Comparison of ENCODE assay signal across 8 cellular contexts in the genomic region with DNA sequence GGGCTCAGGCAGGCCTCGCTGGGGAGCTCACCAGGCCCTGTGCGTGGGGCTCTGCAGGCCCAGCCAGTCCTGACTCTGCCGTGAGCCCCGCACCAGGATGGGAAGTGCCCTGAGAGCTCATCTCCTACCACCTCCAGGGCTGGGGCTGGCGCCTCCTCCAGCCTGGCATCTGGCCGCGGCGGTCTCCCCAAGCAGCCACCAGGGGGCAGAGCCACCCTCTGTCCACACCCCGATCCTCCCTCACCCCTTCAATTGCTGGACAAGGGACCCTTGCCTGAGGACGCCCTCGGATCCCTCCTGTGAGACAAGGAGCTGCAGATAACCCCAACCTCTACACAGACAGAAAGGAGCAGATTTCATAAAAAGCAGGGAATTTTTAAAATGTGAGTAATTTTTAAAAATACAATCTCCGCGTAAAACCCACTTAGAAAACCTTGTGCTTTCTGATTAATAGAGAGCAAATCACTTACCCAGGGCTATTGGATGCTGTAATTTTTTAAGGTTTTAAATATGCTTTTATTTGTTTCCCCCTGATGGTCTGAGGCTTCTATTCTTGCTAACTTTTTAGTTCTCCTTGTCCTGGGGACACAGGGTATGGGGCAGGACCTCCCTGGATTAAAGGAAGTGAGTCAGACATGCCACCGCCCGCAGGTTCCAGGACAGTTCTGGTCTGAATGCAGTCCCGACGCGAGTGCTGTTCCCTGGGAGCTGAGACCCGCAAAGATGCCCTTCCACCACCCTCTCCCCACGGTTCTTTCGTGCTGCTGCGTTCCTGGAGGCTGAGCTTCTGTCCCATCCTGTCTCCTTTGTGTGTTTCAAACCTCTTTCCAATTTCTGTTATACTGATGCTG. TPM values are rescaled to one million over a fixed set of nuclear protein-coding genes. Genes with fewer than 3 reads are reported as not detected.
DNase-seq lines count a peak whose midpoint lies in the region; ATAC-seq and TF ChIP-seq lines count a peak whose summit lies in the region.

No MANE protein-coding gene starts in this region.

- no peak overlapping the region for H3K9ac ChIP-seq in NT2/D1 (ENCODE audit: insufficient read length, low read depth)

- intact Hi-C loops in upper lobe of right lung (cut with DNase I): no loop called here

- ATAC-seq in HG02798 (IDR thresholded peaks at IDR 0.05; ENCODE audit: poor library complexity, unreplicated experiment): peak; percentile 68
- ATAC-seq in upper lobe of right lung: peak; percentile 76
- ATAC-seq in HG02852 (IDR thresholded peaks at IDR 0.05; ENCODE audit: unreplicated experiment): no peak

- peaks cover 3% of the 10 kb centered on the region for H3K27me3 ChIP-seq in NT2/D1 (ENCODE audit: insufficient read depth, insufficient read length)
- H3K27me3 ChIP-seq in upper lobe of right lung: peaks cover 25% of the 10 kb centered on the region

- H3K9me3 ChIP-seq in NT2/D1 (ENCODE audit: insufficient read depth, low read length) (no peaks in the 10 kb centered on the region), upper lobe of right lung (no peaks in the 10 kb centered on the region)

- peak; percentile 73 for TF ChIP-seq CTCF in fibroblast of the aortic adventitia (IDR thresholded peaks at IDR 0.05; ENCODE audit: insufficient read depth, low read length)
- peak; percentile 80 for TF ChIP-seq CTCF in upper lobe of right lung (IDR thresholded peaks at IDR 0.05)

- peak; percentile 81 for DNase-seq in Daoy (ENCODE audit: low read depth)
- peak; percentile 49 for DNase-seq in NT2/D1 (ENCODE audit: low read depth, low spot score)
- DNase-seq in activated T-cell treated with anti-CD3 and anti-CD28 coated beads for 4 hours: peak; percentile 37
- DNase-seq in fibroblast of the aortic adventitia (ENCODE audit: low read depth): peak; percentile 16
- peak; percentile 19 for DNase-seq in occipital lobe (lab: John Stamatoyannopoulos, UW)
- DNase-seq in upper lobe of right lung: peak; percentile 75

- H3K36me3 ChIP-seq in NT2/D1 (ENCODE audit: insufficient read depth, insufficient read length, low read length) (no peaks in the 10 kb centered on the region), upper lobe of right lung (no peaks in the 10 kb centered on the region)

- H3K4me1 ChIP-seq in NT2/D1 (ENCODE audit: insufficient read depth, insufficient read length) (no peaks in the 10 kb centered on the region), upper lobe of right lung (peaks cover 6% of the 10 kb centered on the region)

- H3K4me3 ChIP-seq in NT2/D1 (ENCODE audit: insufficient read length, low read depth) (no peak overlapping the region), fibroblast of the aortic adventitia (ENCODE audit: low read depth, low read length) (no peak overlapping the region), upper lobe of right lung (no peak overlapping the region)

- no peak overlapping the region for H3K27ac ChIP-seq in upper lobe of right lung

RNA-seq across cellular contexts. Expression of a gene that starts 52.3 kb away (rescaled TPM):
- 2.5 and 4.7 TPM in 2 replicates for total RNA-seq in Daoy (2014; rRNA removed; shearing (Covaris generic))
- total RNA-seq in fibroblast of the aortic adventitia (ENCODE audit: low replicate concordance) (0.18 TPM in 1 of 2 replicates, not detected in the other), occipital lobe (4.4 TPM), upper lobe of right lung (0.75 TPM)

Comparison
In these comparisons a context has a peak if more than half of its experiments do, and no peak if none do; other contexts are left out.
1. DNase-seq: peak in every context shown above with its lines; median percentile 81 in Daoy; 75 in upper lobe of right lung; 49 in NT2/D1; 37 in activated T-cell treated with anti-CD3 and anti-CD28 coated beads for 4 hours; 19 in occipital lobe; 16 in fibroblast of the aortic adventitia.